32 cellular contexts compared by ENCODE assay signal in genomic region chr18:60891936-60892335, GRCh38.
"Had no signal": no experiment of that assay in that cellular context is flagged by ENCODE, and none has a peak within 500 bp of the region (broad histone marks: within the 10 kb centered on the region; RNA-seq: fewer than 3 reads in every experiment).

No MANE protein-coding gene starts in this region.

- H3K36me3 Mint-ChIP-seq: activated CD8-positive, alpha-beta memory T cell treated with anti-CD3 and anti-CD28 coated beads, Interleukin-2, amount 10 ng/mL, durations not matched to agents 7 days and 5 days; activated naive CD4-positive, alpha-beta T cell treated with anti-CD3 and anti-CD28 coated beads, Interleukin-2, amount 50 U/mL, for 72 hours; naive thymus-derived CD4-positive, alpha-beta T cell had no signal

- H3K4me1 Mint-ChIP-seq: activated CD4-positive, alpha-beta T cell treated with anti-CD3 and anti-CD28 coated beads for 36 hours; activated CD8-positive, alpha-beta memory T cell treated with anti-CD3 and anti-CD28 coated beads, Interleukin-2, amount 10 ng/mL, durations not matched to agents 7 days and 5 days; naive thymus-derived CD4-positive, alpha-beta T cell had no signal

- H3K27ac Mint-ChIP-seq: activated CD4-positive, alpha-beta T cell treated with anti-CD3 and anti-CD28 coated beads for 36 hours; activated CD8-positive, alpha-beta memory T cell treated with anti-CD3 and anti-CD28 coated beads, Interleukin-2, amount 10 ng/mL, durations not matched to agents 7 days and 5 days; activated CD8-positive, alpha-beta T cell treated with anti-CD3 and anti-CD28 coated beads, Interleukin-2, amount 10 ng/mL, durations not matched to agents 7 days and 5 days; activated naive CD4-positive, alpha-beta T cell treated with anti-CD3 and anti-CD28 coated beads, Interleukin-2, amount 50 U/mL, for 72 hours; activated T-helper 2 cell treated with anti-CD3 and anti-CD28 coated beads, Interferon-gamma antibody, Interleukin-2, Interleukin-4, amounts not matched to agents 10 μg/mL and 5 μg/mL and 100 μg/mL, durations not matched to agents 14 hours and 24 hours and 36 hours; naive thymus-derived CD4-positive, alpha-beta T cell; T-helper 2 cell treated with Interferon-gamma antibody and Interleukin-4, amounts not matched to agents 5 μg/mL and 100 μg/mL, for 36 hours had no signal

- H3K27me3 Mint-ChIP-seq: activated CD4-positive, alpha-beta T cell treated with anti-CD3 and anti-CD28 coated beads for 36 hours; activated CD8-positive, alpha-beta memory T cell treated with anti-CD3 and anti-CD28 coated beads, Interleukin-2, amount 10 ng/mL, durations not matched to agents 7 days and 5 days; naive thymus-derived CD4-positive, alpha-beta T cell had no signal

- H3K27me3 ChIP-seq: cardiac muscle cell, colonic mucosa, dorsolateral prefrontal cortex, gastroesophageal sphincter, pancreas, suprapubic skin, tibial nerve had no signal

- H3K9me3 ChIP-seq: colonic mucosa, gastroesophageal sphincter, pancreas, prostate gland, suprapubic skin, tibial nerve had no signal

- H3K27ac ChIP-seq: cardiac muscle cell, colonic mucosa, dorsolateral prefrontal cortex, gastroesophageal sphincter, pancreas, prostate gland, suprapubic skin, tibial nerve had no signal

- H3K4me1 ChIP-seq: colonic mucosa, gastroesophageal sphincter, pancreas, prostate gland, tibial nerve had no signal

- H3K4me3 ChIP-seq: cardiac muscle cell, colonic mucosa, dorsolateral prefrontal cortex, gastroesophageal sphincter, pancreas, prostate gland, suprapubic skin, tibial nerve had no signal

- DNase-seq: activated CD4-positive, alpha-beta T cell treated with anti-CD3 and anti-CD28 coated beads for 36 hours; activated CD4-positive, CD25-positive, alpha-beta regulatory T cell; activated CD8-positive, alpha-beta memory T cell treated with anti-CD3 and anti-CD28 coated beads, Interleukin-2, amount 10 ng/mL, durations not matched to agents 7 days and 5 days; activated CD8-positive, alpha-beta T cell treated with anti-CD3 and anti-CD28 coated beads, Interleukin-2, amount 10 ng/mL, durations not matched to agents 7 days and 5 days; activated naive CD4-positive, alpha-beta T cell; activated T-cell treated with anti-CD3 and anti-CD28 coated beads, Interleukin-2, amount 50 U/mL, for 48 hours; cerebellar nuclear complex; colonic mucosa; dorsolateral prefrontal cortex; effector memory CD4-positive, alpha-beta T cell; head of caudate nucleus; hippocampal formation; kidney; left colon; midbrain; naive thymus-derived CD4-positive, alpha-beta T cell; pancreas; retina; stimulated activated CD4-positive, alpha-beta T cell treated with anti-CD3 and anti-CD28 coated beads, Interleukin-15, amount 100 ng/mL, for 24 hours; stimulated activated CD4-positive, alpha-beta T cell treated with anti-CD3 and anti-CD28 coated beads, Interleukin-2, amount 100 ng/mL, for 24 hours; stimulated activated naive CD4-positive, alpha-beta T cell; T-helper 1 cell had no signal

- FAIRE-seq: kidney, pancreas, urothelium cell line had no signal

- H3K36me3 ChIP-seq: cardiac muscle cell, colonic mucosa, gastroesophageal sphincter, pancreas, prostate gland, suprapubic skin, tibial nerve had no signal

- ATAC-seq: activated CD4-positive, alpha-beta T cell treated with anti-CD3 and anti-CD28 coated beads for 36 hours; activated CD8-positive, alpha-beta memory T cell treated with anti-CD3 and anti-CD28 coated beads, Interleukin-2, amount 10 ng/mL, durations not matched to agents 7 days and 5 days; activated CD8-positive, alpha-beta T cell treated with anti-CD3 and anti-CD28 coated beads, Interleukin-2, amount 10 ng/mL, durations not matched to agents 7 days and 5 days; activated naive CD4-positive, alpha-beta T cell treated with anti-CD3 and anti-CD28 coated beads, Interleukin-2, amount 50 U/mL, for 72 hours; gastroesophageal sphincter; left colon; naive thymus-derived CD4-positive, alpha-beta T cell; pancreas; sciatic nerve had no signal

- H3K4me3 Mint-ChIP-seq: activated CD4-positive, alpha-beta T cell treated with anti-CD3 and anti-CD28 coated beads for 36 hours; activated CD8-positive, alpha-beta memory T cell treated with anti-CD3 and anti-CD28 coated beads, Interleukin-2, amount 10 ng/mL, durations not matched to agents 7 days and 5 days; activated CD8-positive, alpha-beta T cell treated with anti-CD3 and anti-CD28 coated beads, Interleukin-2, amount 10 ng/mL, durations not matched to agents 7 days and 5 days; naive thymus-derived CD4-positive, alpha-beta T cell; T-helper 2 cell treated with Interferon-gamma antibody and Interleukin-4, amounts not matched to agents 5 μg/mL and 100 μg/mL, for 36 hours had no signal
